Comparison of ENCODE assay signal across 9 cellular contexts in the genomic region with DNA sequence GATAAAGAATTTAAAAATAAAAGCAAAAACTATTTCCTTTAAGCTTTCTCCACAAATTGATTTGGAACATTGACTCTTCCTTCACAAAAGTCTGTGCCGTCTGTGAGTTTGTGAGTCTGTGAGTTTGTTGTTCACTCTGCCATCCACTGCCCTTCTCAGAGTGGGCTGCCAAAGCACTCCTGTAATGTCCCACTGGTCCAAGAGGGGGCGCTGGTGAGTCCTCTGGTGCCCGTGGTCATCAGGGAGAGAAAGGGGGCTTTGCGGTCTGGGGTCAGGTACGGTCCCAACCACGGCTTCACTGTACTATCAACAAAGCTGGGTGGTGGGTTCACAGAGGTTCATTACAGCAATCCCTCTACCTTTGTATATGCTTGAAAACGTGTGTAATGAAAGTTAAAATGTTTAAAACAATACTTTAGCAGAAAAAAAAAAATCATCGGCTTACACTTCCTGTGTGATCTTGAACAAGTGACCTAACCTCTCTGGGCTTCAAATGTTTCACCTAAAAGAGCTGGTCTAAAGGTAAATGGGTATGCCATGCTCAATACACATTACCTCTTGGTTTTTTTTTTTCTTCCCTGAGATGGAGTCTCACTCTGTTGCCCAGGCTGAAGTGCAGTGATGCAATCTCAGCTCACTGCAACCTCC. TPM values are rescaled to one million over a fixed set of nuclear protein-coding genes. Genes with fewer than 3 reads are reported as not detected.
DNase-seq lines count a peak whose midpoint lies in the region; ATAC-seq and TF ChIP-seq lines count a peak whose summit lies in the region.
"Had no signal": no experiment of that assay in that cellular context is flagged by ENCODE, and none has a peak within 500 bp of the region (broad histone marks: within the 10 kb centered on the region; RNA-seq: fewer than 3 reads in every experiment).

No MANE protein-coding gene starts in this region.

- peaks cover 14% of the 10 kb centered on the region for H3K36me3 Mint-ChIP-seq in activated CD8-positive, alpha-beta T cell treated with anti-CD3 and anti-CD28 coated beads, Interleukin-2, amount 10 ng/mL, durations not matched to agents 7 days and 5 days (ENCODE audit: low read depth)
- peaks cover 5% of the 10 kb centered on the region for H3K36me3 Mint-ChIP-seq in stimulated activated memory B cell treated with anti-CD40 and anti-IgM and Interleukin-4, amounts not matched to agents 10 μg/mL and 1 μg/mL and 100 μg/mL, for 72 hours

- POLR2A ChIA-PET in activated CD8-positive, alpha-beta T cell treated with anti-CD3 and anti-CD28 coated beads, Interleukin-2, amount 10 ng/mL, durations not matched to agents 7 days and 5 days (lab: Charles Lee): interaction anchor here (1.2 kb wide), 1 partner anchor 155 kb away, joined by 4 read pairs; a partner anchor contains a TSS

- H3K4me3 Mint-ChIP-seq in activated CD8-positive, alpha-beta T cell treated with anti-CD3 and anti-CD28 coated beads, Interleukin-2, amount 10 ng/mL, durations not matched to agents 7 days and 5 days: no peak overlapping the region
- no peak overlapping the region for H3K4me3 Mint-ChIP-seq in stimulated activated memory B cell treated with anti-CD40 and anti-IgM and Interleukin-4, amounts not matched to agents 10 μg/mL and 1 μg/mL and 100 μg/mL, for 72 hours

- peaks cover 32% of the 10 kb centered on the region for H3K4me1 Mint-ChIP-seq in activated CD8-positive, alpha-beta T cell treated with anti-CD3 and anti-CD28 coated beads, Interleukin-2, amount 10 ng/mL, durations not matched to agents 7 days and 5 days (ENCODE audit: low read depth)
- peaks cover 10% of the 10 kb centered on the region for H3K4me1 Mint-ChIP-seq in stimulated activated memory B cell treated with anti-CD40 and anti-IgM and Interleukin-4, amounts not matched to agents 10 μg/mL and 1 μg/mL and 100 μg/mL, for 72 hours

- H3K27me3 ChIP-seq in HAP-1 (ENCODE audit: low read depth): peaks cover 39% of the 10 kb centered on the region

- no peaks in the 10 kb centered on the region for H3K9me3 ChIP-seq in HAP-1

- peak; percentile 81 for TF ChIP-seq CTCF in fibroblast of mammary gland (conservative IDR thresholded peaks at IDR 0.05; ENCODE audit: control insufficient read depth, insufficient read depth, low read depth, low read length)

- H3K9me3 Mint-ChIP-seq in activated CD8-positive, alpha-beta T cell treated with anti-CD3 and anti-CD28 coated beads, Interleukin-2, amount 10 ng/mL, durations not matched to agents 7 days and 5 days (ENCODE audit: insufficient read depth): no peaks in the 10 kb centered on the region
- no peaks in the 10 kb centered on the region for H3K9me3 Mint-ChIP-seq in stimulated activated memory B cell treated with anti-CD40 and anti-IgM and Interleukin-4, amounts not matched to agents 10 μg/mL and 1 μg/mL and 100 μg/mL, for 72 hours

- no peak overlapping the region for H3K4me3 ChIP-seq in HAP-1
- no peak overlapping the region for H3K4me3 ChIP-seq in fibroblast of mammary gland (ENCODE audit: control insufficient read depth, low read depth, low read length)

- in situ Hi-C loops in HAP-1 (cut with MboI; ENCODE audit: low sequenced_read_pairs): loop anchor here (25.0 kb wide), 1 partner anchor 453 kb away; a partner anchor contains a TSS

- DNase-seq in AG08396 (ENCODE audit: low spot score) (peak; percentile 70), HAP-1 (ENCODE audit: low spot score in 2 of 2) (peak; percentile 6 to 84), fibroblast of mammary gland (ENCODE audit: low read depth) (no peak), SK-N-DZ (ENCODE audit: low spot score) (no peak)
- DNase-seq in activated CD8-positive, alpha-beta T cell treated with anti-CD3 and anti-CD28 coated beads, Interleukin-2, amount 10 ng/mL, durations not matched to agents 7 days and 5 days: peak; percentile 59
- peak; percentile 16 to 44 for DNase-seq in stimulated activated CD4-positive, alpha-beta T cell treated with anti-CD3 and anti-CD28 coated beads, Interleukin-4, amount 100 ng/mL, for 4 hours

- H3K27me3 Mint-ChIP-seq in activated CD8-positive, alpha-beta T cell treated with anti-CD3 and anti-CD28 coated beads, Interleukin-2, amount 10 ng/mL, durations not matched to agents 7 days and 5 days (ENCODE audit: low read depth): peaks cover 10% of the 10 kb centered on the region
- peaks cover 5% of the 10 kb centered on the region for H3K27me3 Mint-ChIP-seq in stimulated activated memory B cell treated with anti-CD40 and anti-IgM and Interleukin-4, amounts not matched to agents 10 μg/mL and 1 μg/mL and 100 μg/mL, for 72 hours

- CTCF ChIA-PET in activated CD8-positive, alpha-beta T cell treated with anti-CD3 and anti-CD28 coated beads, Interleukin-2, amount 10 ng/mL, durations not matched to agents 7 days and 5 days (lab: Charles Lee): interaction anchor here (0.6 to 6.0 kb wide), 16 partner anchors 10 to 673 kb away, joined by 3 to 55 read pairs (median 4); no protein-coding TSS in a partner anchor

- no peak for ATAC-seq in activated CD8-positive, alpha-beta T cell treated with anti-CD3 and anti-CD28 coated beads, Interleukin-2, amount 10 ng/mL, durations not matched to agents 7 days and 5 days
- no peak for ATAC-seq in GM18909 (IDR thresholded peaks at IDR 0.05; ENCODE audit: poor library complexity, unreplicated experiment)
- no peak for ATAC-seq in stimulated activated memory B cell treated with anti-CD40 and anti-IgM and Interleukin-4, amounts not matched to agents 10 μg/mL and 1 μg/mL and 100 μg/mL, for 72 hours

- H3K27ac Mint-ChIP-seq in activated CD8-positive, alpha-beta T cell treated with anti-CD3 and anti-CD28 coated beads, Interleukin-2, amount 10 ng/mL, durations not matched to agents 7 days and 5 days: no peak overlapping the region
- no peak overlapping the region for H3K27ac Mint-ChIP-seq in stimulated activated memory B cell treated with anti-CD40 and anti-IgM and Interleukin-4, amounts not matched to agents 10 μg/mL and 1 μg/mL and 100 μg/mL, for 72 hours

- H3K36me3 ChIP-seq in HAP-1 (replicated peaks): no peaks in the 10 kb centered on the region

- no peaks in the 10 kb centered on the region for H3K4me1 ChIP-seq in HAP-1

RNA-seq across cellular contexts. Expression of a gene that starts 5.6 kb away (rescaled TPM):
- total RNA-seq in activated CD8-positive, alpha-beta T cell treated with anti-CD3 and anti-CD28 coated beads, Interleukin-2, amount 10 ng/mL, durations not matched to agents 7 days and 5 days: not detected
- not detected in 2 replicates for polyA plus RNA-seq in SK-N-DZ (2014; cell fraction: cytosol; rRNA removed)
- not detected in 2 replicates for polyA plus RNA-seq in SK-N-DZ (2014; cell fraction: nucleus; rRNA removed)
- total RNA-seq: urinary bladder had no signal
- polyA plus RNA-seq: urinary bladder had no signal

Comparison
In these comparisons a context has a peak if more than half of its experiments do, and no peak if none do; other contexts are left out.
1. DNase-seq: peak in AG08396 (single experiment), HAP-1 (2 of 2), activated CD8-positive, alpha-beta T cell treated with anti-CD3 and anti-CD28 coated beads, Interleukin-2, amount 10 ng/mL, durations not matched to agents 7 days and 5 days (single experiment) and stimulated activated CD4-positive, alpha-beta T cell treated with anti-CD3 and anti-CD28 coated beads, Interleukin-4, amount 100 ng/mL, for 4 hours (2 of 2); none in fibroblast of mammary gland (single experiment) and SK-N-DZ (single experiment).